ENCODE assay signal across 8 cellular contexts in genomic region chr13:46553521-46553885, GRCh38. TPM values are rescaled to one million over a fixed set of nuclear protein-coding genes. Genes with fewer than 3 reads are reported as not detected.
A peak's percentile ranks its signal among the peaks of the same experiment; 100 is the strongest.
DNase-seq lines count a peak whose midpoint lies in the region; TF ChIP-seq lines count a peak whose summit lies in the region.

No MANE protein-coding gene starts in this region.

- no peaks in the 10 kb centered on the region for H3K36me3 Mint-ChIP-seq in neural progenitor cell

- no peaks in the 10 kb centered on the region for H3K9me3 Mint-ChIP-seq in neural progenitor cell

- H3K79me2 ChIP-seq in neural progenitor cell (ENCODE audit: low read depth) = no peaks in the 10 kb centered on the region

- peak overlapping the region; percentile 95 for H3K27ac ChIP-seq in RWPE1
- no peak overlapping the region for H3K27ac ChIP-seq in neural progenitor cell

- TF ChIP-seq CTCF in RWPE1 (conservative IDR thresholded peaks at IDR 0.05; ENCODE audit: low read depth) = no peak
- TF ChIP-seq CTCF in epithelial cell of esophagus (IDR thresholded peaks at IDR 0.05; ENCODE audit: insufficient read depth, low read depth, low read length, missing control alignments) = no peak
- TF ChIP-seq CTCF in neural progenitor cell (IDR thresholded peaks at IDR 0.05) = no peak

- no peaks in the 10 kb centered on the region for H3K9me3 ChIP-seq in neural progenitor cell (ENCODE audit: low read depth)

- H3K4me3 ChIP-seq in epithelial cell of esophagus (ENCODE audit: low read length) (peak overlapping the region; percentile 87), neural progenitor cell (peak overlapping the region; percentile 77)

- H3K36me3 ChIP-seq in neural progenitor cell = no peaks in the 10 kb centered on the region

- H3K4me3 Mint-ChIP-seq in neural progenitor cell = peak overlapping the region; percentile 94

- peak overlapping the region; percentile 94 for H3K4me2 ChIP-seq in neural progenitor cell

- no peaks in the 10 kb centered on the region for H3K4me1 ChIP-seq in neural progenitor cell

- no peaks in the 10 kb centered on the region for H4K20me1 ChIP-seq in neural progenitor cell (ENCODE audit: low read depth)

- H3F3A ChIP-seq in neural progenitor cell (ENCODE audit: low read depth) = peaks cover 9% of the 10 kb centered on the region

- peaks cover 45% of the 10 kb centered on the region for H3K27me3 ChIP-seq in neural progenitor cell

- H2AFZ ChIP-seq in neural progenitor cell (replicated peaks) = peak overlapping the region; percentile 78

- POLR2A ChIA-PET in RWPE1 (lab: Yijun Ruan, JAX; ENCODE audit: low non-redundant PET) = no interaction called here

- peaks cover 25% of the 10 kb centered on the region for H3K4me1 Mint-ChIP-seq in neural progenitor cell

- H3K9ac ChIP-seq in neural progenitor cell = peak overlapping the region; percentile 17

- peaks cover 15% of the 10 kb centered on the region for H3K27me3 Mint-ChIP-seq in neural progenitor cell (ENCODE audit: insufficient read depth, low read depth)

- CTCF ChIA-PET in RWPE1 (lab: Yijun Ruan, JAX) = no interaction called here

- DNase-seq in stimulated activated CD8-positive, alpha-beta memory T cell treated with anti-CD3 and anti-CD28 coated beads, Interleukin-12 subunit alpha, Interleukin-12 subunit beta, amount 100 ng/mL, for 24 hours (ENCODE audit: extremely low read depth) = peak; percentile 3
- DNase-seq in stimulated activated CD8-positive, alpha-beta memory T cell treated with anti-CD3 and anti-CD28 coated beads, Interleukin-4, amount 100 ng/mL, for 48 hours = no peak
- DNase-seq in RWPE1 (ENCODE audit: low spot score) = no peak
- no peak for DNase-seq in epithelial cell of esophagus (ENCODE audit: low read depth)
- peak; percentile 19 for DNase-seq in neural progenitor cell (ENCODE audit: low spot score)
- no peak for DNase-seq in stimulated activated naive CD4-positive, alpha-beta T cell treated with Interleukin-2 at 50 U/mL for 16 hours (lab: John Stamatoyannopoulos, UW)
- no peak for DNase-seq in amniotic stem cell (lab: John Stamatoyannopoulos, UW)
- DNase-seq in GDM1 (lab: John Stamatoyannopoulos, UW) = no peak

- no peak overlapping the region for H3K27ac Mint-ChIP-seq in neural progenitor cell

RNA-seq across cellular contexts. Expression of gene LRCH1, which starts 0.5 kb away (rescaled TPM):
- total RNA-seq in neural progenitor cell (ENCODE audit: low replicate concordance) = 2.9 and 3.3 TPM in 2 replicates

Comparison
In these comparisons a context has a peak if more than half of its experiments do, and no peak if none do; other contexts are left out.
1. DNase-seq: peak in stimulated activated CD8-positive, alpha-beta memory T cell treated with anti-CD3 and anti-CD28 coated beads, Interleukin-12 subunit alpha, Interleukin-12 subunit beta, amount 100 ng/mL, for 24 hours (single experiment) and neural progenitor cell (single experiment); none in stimulated activated CD8-positive, alpha-beta memory T cell treated with anti-CD3 and anti-CD28 coated beads, Interleukin-4, amount 100 ng/mL, for 48 hours (single experiment), RWPE1 (single experiment), epithelial cell of esophagus (single experiment), stimulated activated naive CD4-positive, alpha-beta T cell treated with Interleukin-2 at 50 U/mL for 16 hours (single experiment), amniotic stem cell (single experiment) and GDM1 (single experiment).